41 cellular contexts compared by ENCODE assay signal in the genomic region with DNA sequence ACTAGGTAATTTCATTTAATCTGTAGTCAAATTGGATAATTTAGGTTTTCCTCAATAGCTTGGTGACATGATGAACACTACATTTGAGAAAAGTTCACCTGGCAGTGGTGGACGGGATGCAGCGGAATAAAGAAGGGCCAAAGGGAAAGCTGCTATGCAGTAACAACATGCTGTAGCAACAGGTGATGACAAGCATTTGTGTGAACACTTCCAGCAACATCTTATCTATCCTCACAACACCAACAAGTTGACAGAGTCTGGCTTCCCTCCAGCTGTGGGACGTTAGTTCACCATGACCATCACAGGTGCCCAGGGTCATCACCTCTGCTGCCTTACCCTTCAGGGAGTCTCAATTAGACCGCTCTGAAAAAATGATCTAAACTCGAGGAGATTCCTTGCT. TPM values are rescaled to one million over a fixed set of nuclear protein-coding genes. Genes with fewer than 3 reads are reported as not detected.
"Had no signal": no experiment of that assay in that cellular context is flagged by ENCODE, and none has a peak within 500 bp of the region (broad histone marks: within the 10 kb centered on the region; RNA-seq: fewer than 3 reads in every experiment).

No MANE protein-coding gene starts in this region.

- H3K27me3 ChIP-seq: adrenal gland, ascending aorta, body of pancreas, breast epithelium had no signal

- H3K4me1 ChIP-seq: adrenal gland, ascending aorta, body of pancreas, breast epithelium had no signal

- H3K36me3 ChIP-seq: adrenal gland, ascending aorta, brain microvascular endothelial cell, breast epithelium, cardiac muscle cell had no signal

- H3K36me3 Mint-ChIP-seq: activated naive CD4-positive, alpha-beta T cell treated with anti-CD3 and anti-CD28 coated beads, Interleukin-2, amount 10 ng/mL, durations not matched to agents 7 days and 5 days; activated naive CD4-positive, alpha-beta T cell treated with anti-CD3 and anti-CD28 coated beads, Interleukin-2, amount 50 U/mL, for 24 hours; activated naive CD4-positive, alpha-beta T cell treated with anti-CD3 and anti-CD28 coated beads, Interleukin-2, amount 50 U/mL, for 72 hours; activated naive CD8-positive, alpha-beta T cell; activated naive CD8-positive, alpha-beta T cell treated with anti-CD3 and anti-CD28 coated beads for 36 hours; activated naive CD8-positive, alpha-beta T cell treated with anti-CD3 and anti-CD28 coated beads, Interleukin-2, amount 10 ng/mL, durations not matched to agents 7 days and 5 days; brain had no signal

- H3K9me3 Mint-ChIP-seq: activated naive CD4-positive, alpha-beta T cell treated with anti-CD3 and anti-CD28 coated beads for 36 hours; activated naive CD4-positive, alpha-beta T cell treated with anti-CD3 and anti-CD28 coated beads, Interleukin-2, amount 10 ng/mL, durations not matched to agents 7 days and 5 days; activated naive CD4-positive, alpha-beta T cell treated with anti-CD3 and anti-CD28 coated beads, Interleukin-2, amount 50 U/mL, for 24 hours; activated naive CD4-positive, alpha-beta T cell treated with anti-CD3 and anti-CD28 coated beads, Interleukin-2, amount 50 U/mL, for 72 hours; activated naive CD8-positive, alpha-beta T cell treated with anti-CD3 and anti-CD28 coated beads for 36 hours; activated naive CD8-positive, alpha-beta T cell treated with anti-CD3 and anti-CD28 coated beads, Interleukin-2, amount 50 U/mL, for 24 hours; activated T-cell treated with anti-CD3 and anti-CD28 coated beads, Interleukin-2, amount 50 U/mL, for 24 hours; activated T-cell treated with anti-CD3 and anti-CD28 coated beads, Interleukin-2, amount 50 U/mL, for 4 hours; activated T-cell treated with anti-CD3 and anti-CD28 coated beads, Interleukin-2, amount 50 U/mL, for 72 hours; activated T-helper 1 cell treated with anti-CD3 and anti-CD28 coated beads, Interleukin-12 subunit alpha, Interleukin-12 subunit beta, Interleukin-2, Interleukin-4 antibody, amounts not matched to agents 30 ng/mL and 10 ng/mL and 1 ng/mL, durations not matched to agents 14 hours and 24 hours and 36 hours; activated T-helper 17 cell treated with anti-CD3 and anti-CD28 coated beads, Interleukin-2, amount 50 U/mL, for 72 hours; activated T-helper 2 cell treated with anti-CD3 and anti-CD28 coated beads, Interferon-gamma antibody, Interleukin-2, Interleukin-4, amounts not matched to agents 10 μg/mL and 5 μg/mL and 100 μg/mL, durations not matched to agents 14 hours and 24 hours and 36 hours; central memory CD8-positive, alpha-beta T cell had no signal

- FAIRE-seq: astrocyte, bronchial epithelial cell had no signal

- H3K27ac ChIP-seq: adrenal gland, ascending aorta, body of pancreas, brain microvascular endothelial cell, breast epithelium, cardiac muscle cell had no signal

- H3K4me3 Mint-ChIP-seq: activated naive CD4-positive, alpha-beta T cell treated with anti-CD3 and anti-CD28 coated beads for 36 hours; activated naive CD4-positive, alpha-beta T cell treated with anti-CD3 and anti-CD28 coated beads, Interleukin-2, amount 10 ng/mL, durations not matched to agents 7 days and 5 days; activated naive CD4-positive, alpha-beta T cell treated with anti-CD3 and anti-CD28 coated beads, Interleukin-2, amount 50 U/mL, for 24 hours; activated naive CD8-positive, alpha-beta T cell; activated naive CD8-positive, alpha-beta T cell treated with anti-CD3 and anti-CD28 coated beads for 36 hours; activated naive CD8-positive, alpha-beta T cell treated with anti-CD3 and anti-CD28 coated beads, Interleukin-2, amount 10 ng/mL, durations not matched to agents 7 days and 5 days; activated naive CD8-positive, alpha-beta T cell treated with anti-CD3 and anti-CD28 coated beads, Interleukin-2, amount 50 U/mL, for 24 hours; activated T-cell treated with anti-CD3 and anti-CD28 coated beads, Interleukin-2, amount 50 U/mL, for 24 hours; activated T-cell treated with anti-CD3 and anti-CD28 coated beads, Interleukin-2, amount 50 U/mL, for 4 hours; activated T-cell treated with anti-CD3 and anti-CD28 coated beads, Interleukin-2, amount 50 U/mL, for 72 hours; activated T-helper 1 cell treated with anti-CD3 and anti-CD28 coated beads, Interleukin-12 subunit alpha, Interleukin-12 subunit beta, Interleukin-2, Interleukin-4 antibody, amounts not matched to agents 30 ng/mL and 10 ng/mL and 1 ng/mL, durations not matched to agents 14 hours and 24 hours and 36 hours; activated T-helper 17 cell treated with anti-CD3 and anti-CD28 coated beads, Interleukin-2, amount 50 U/mL, for 72 hours; brain; central memory CD8-positive, alpha-beta T cell had no signal

- H3K4me3 ChIP-seq: adrenal gland, ascending aorta, body of pancreas, breast epithelium, cardiac muscle cell had no signal

- H3K9me3 ChIP-seq: adrenal gland, ascending aorta, body of pancreas, breast epithelium had no signal

- H3K27ac Mint-ChIP-seq: activated naive CD4-positive, alpha-beta T cell treated with anti-CD3 and anti-CD28 coated beads for 36 hours; activated naive CD4-positive, alpha-beta T cell treated with anti-CD3 and anti-CD28 coated beads, Interleukin-2, amount 10 ng/mL, durations not matched to agents 7 days and 5 days; activated naive CD4-positive, alpha-beta T cell treated with anti-CD3 and anti-CD28 coated beads, Interleukin-2, amount 50 U/mL, for 24 hours; activated naive CD4-positive, alpha-beta T cell treated with anti-CD3 and anti-CD28 coated beads, Interleukin-2, amount 50 U/mL, for 72 hours; activated naive CD8-positive, alpha-beta T cell; activated naive CD8-positive, alpha-beta T cell treated with anti-CD3 and anti-CD28 coated beads for 36 hours; activated naive CD8-positive, alpha-beta T cell treated with anti-CD3 and anti-CD28 coated beads, Interleukin-2, amount 10 ng/mL, durations not matched to agents 7 days and 5 days; activated naive CD8-positive, alpha-beta T cell treated with anti-CD3 and anti-CD28 coated beads, Interleukin-2, amount 50 U/mL, for 24 hours; activated T-cell treated with anti-CD3 and anti-CD28 coated beads, Interleukin-2, amount 50 U/mL, for 24 hours; activated T-cell treated with anti-CD3 and anti-CD28 coated beads, Interleukin-2, amount 50 U/mL, for 72 hours; activated T-helper 1 cell treated with anti-CD3 and anti-CD28 coated beads, Interleukin-12 subunit alpha, Interleukin-12 subunit beta, Interleukin-2, Interleukin-4 antibody, amounts not matched to agents 30 ng/mL and 10 ng/mL and 1 ng/mL, durations not matched to agents 14 hours and 24 hours and 36 hours; activated T-helper 17 cell treated with anti-CD3 and anti-CD28 coated beads, Interleukin-2, amount 50 U/mL, for 72 hours; activated T-helper 2 cell treated with anti-CD3 and anti-CD28 coated beads, Interferon-gamma antibody, Interleukin-2, Interleukin-4, amounts not matched to agents 10 μg/mL and 5 μg/mL and 100 μg/mL, durations not matched to agents 14 hours and 24 hours and 36 hours; brain had no signal

- H3K4me1 Mint-ChIP-seq: activated naive CD4-positive, alpha-beta T cell treated with anti-CD3 and anti-CD28 coated beads, Interleukin-2, amount 10 ng/mL, durations not matched to agents 7 days and 5 days; activated naive CD4-positive, alpha-beta T cell treated with anti-CD3 and anti-CD28 coated beads, Interleukin-2, amount 50 U/mL, for 24 hours; activated naive CD8-positive, alpha-beta T cell treated with anti-CD3 and anti-CD28 coated beads for 36 hours; activated naive CD8-positive, alpha-beta T cell treated with anti-CD3 and anti-CD28 coated beads, Interleukin-2, amount 10 ng/mL, durations not matched to agents 7 days and 5 days; activated naive CD8-positive, alpha-beta T cell treated with anti-CD3 and anti-CD28 coated beads, Interleukin-2, amount 50 U/mL, for 24 hours; activated T-helper 17 cell treated with anti-CD3 and anti-CD28 coated beads, Interleukin-2, amount 50 U/mL, for 72 hours; brain; central memory CD8-positive, alpha-beta T cell had no signal

- DNase-seq: activated effector memory CD4-positive, alpha-beta T cell treated with anti-CD3 and anti-CD28 coated beads, Interleukin-2, amount 50 U/mL, for 16 hours; activated effector memory CD4-positive, alpha-beta T cell treated with Interleukin-2 at 50 U/mL for 16 hours; activated gamma-delta T cell; activated gamma-delta T cell treated with Interleukin-2 at 50 U/mL for 16 hours; activated naive CD4-positive, alpha-beta T cell; activated naive CD4-positive, alpha-beta T cell treated with anti-CD3 and anti-CD28 coated beads for 36 hours; activated naive CD4-positive, alpha-beta T cell treated with anti-CD3 and anti-CD28 coated beads, Interleukin-2, amount 10 ng/mL, durations not matched to agents 7 days and 5 days; activated naive CD4-positive, alpha-beta T cell treated with anti-CD3 and anti-CD28 coated beads, Interleukin-2, amount 50 U/mL, for 16 hours; activated naive CD4-positive, alpha-beta T cell treated with Interleukin-2 at 50 U/mL for 16 hours; activated naive CD8-positive, alpha-beta T cell treated with anti-CD3 and anti-CD28 coated beads for 36 hours; activated naive CD8-positive, alpha-beta T cell treated with anti-CD3 and anti-CD28 coated beads, Interleukin-2, amount 10 ng/mL, durations not matched to agents 7 days and 5 days; activated naive CD8-positive, alpha-beta T cell treated with anti-CD3 and anti-CD28 coated beads, Interleukin-2, amount 50 U/mL, for 24 hours; activated T-cell treated with anti-CD3 and anti-CD28 coated beads, Interleukin-2, amount 50 U/mL, for 1 hour; activated T-cell treated with anti-CD3 and anti-CD28 coated beads, Interleukin-2, amount 50 U/mL, for 24 hours; activated T-cell treated with anti-CD3 and anti-CD28 coated beads, Interleukin-2, amount 50 U/mL, for 4 hours; activated T-cell treated with anti-CD3 and anti-CD28 coated beads, Interleukin-2, amount 50 U/mL, for 48 hours; activated T-cell treated with anti-CD3 and anti-CD28 coated beads, Interleukin-2, amount 50 U/mL, for 72 hours; adrenal gland; amniotic stem cell; amygdala; anterior cingulate cortex; aorta; body of pancreas; brain microvascular endothelial cell; caudate nucleus; central memory CD4-positive, alpha-beta T cell; cerebellar nuclear complex had no signal

RNA-seq across cellular contexts. Expression of gene DBX2, which starts 8.3 kb away (rescaled TPM):
- total RNA-seq: activated naive CD4-positive, alpha-beta T cell treated with anti-CD3 and anti-CD28 coated beads for 36 hours; activated naive CD4-positive, alpha-beta T cell treated with anti-CD3 and anti-CD28 coated beads, Interleukin-2, amount 50 U/mL, for 72 hours; activated naive CD8-positive, alpha-beta T cell treated with anti-CD3 and anti-CD28 coated beads for 36 hours; activated naive CD8-positive, alpha-beta T cell treated with anti-CD3 and anti-CD28 coated beads, Interleukin-2, amount 10 ng/mL, durations not matched to agents 7 days and 5 days; activated T-cell treated with anti-CD3 and anti-CD28 coated beads, Interleukin-2, amount 50 U/mL, for 4 hours; activated T-cell treated with anti-CD3 and anti-CD28 coated beads, Interleukin-2, amount 50 U/mL, for 72 hours; activated T-helper 1 cell treated with anti-CD3 and anti-CD28 coated beads, Interleukin-12 subunit alpha, Interleukin-12 subunit beta, Interleukin-2, Interleukin-4 antibody, amounts not matched to agents 30 ng/mL and 10 ng/mL and 1 ng/mL, durations not matched to agents 14 hours and 24 hours and 36 hours; activated T-helper 17 cell treated with anti-CD3 and anti-CD28 coated beads, Interleukin-2, amount 50 U/mL, for 72 hours; activated T-helper 2 cell treated with anti-CD3 and anti-CD28 coated beads, Interferon-gamma antibody, Interleukin-2, Interleukin-4, amounts not matched to agents 10 μg/mL and 5 μg/mL and 100 μg/mL, durations not matched to agents 14 hours and 24 hours and 36 hours; adrenal gland; ascending aorta; astrocyte; body of pancreas; bronchial epithelial cell; cardiac muscle cell; chondrocyte had no signal
- polyA plus RNA-seq: aorta, cardiac muscle cell had no signal
